Comparison of ENCODE assay signal across 20 cellular contexts in the genomic region with DNA sequence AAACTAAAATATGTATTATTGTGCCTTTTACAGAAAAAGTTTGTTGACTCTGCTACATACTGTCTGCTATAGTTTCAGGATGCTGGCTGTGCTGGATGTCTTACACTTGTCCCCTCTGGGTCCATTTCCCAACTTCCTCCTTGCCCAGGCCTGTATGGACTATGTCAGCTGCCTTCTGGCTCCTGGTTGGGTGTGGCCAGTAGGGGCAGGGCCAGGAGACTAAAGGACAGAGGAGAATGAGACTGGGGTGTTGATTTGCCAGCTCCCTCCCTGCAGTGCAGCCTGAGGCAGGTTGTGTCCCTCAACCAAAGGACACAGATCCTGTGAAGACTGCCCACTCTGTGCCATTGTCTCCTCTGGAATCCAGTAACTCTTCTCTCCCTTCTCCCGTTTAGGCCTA.
DNase-seq lines count a peak whose midpoint lies in the region; ATAC-seq, FAIRE-seq and TF ChIP-seq lines count a peak whose summit lies in the region.
"Had no signal": no experiment of that assay in that cellular context is flagged by ENCODE, and none has a peak within 500 bp of the region (broad histone marks: within the 10 kb centered on the region; RNA-seq: fewer than 3 reads in every experiment).

No MANE protein-coding gene starts in this region.

- H3K27ac ChIP-seq in 22Rv1: peak overlapping the region; percentile 75
- no peak overlapping the region for H3K27ac ChIP-seq in HCT116 (ENCODE audit: low read depth, low read length)
- no peak overlapping the region for H3K27ac ChIP-seq in mammary epithelial cell (ENCODE audit: insufficient read depth, low read depth, low read length)
- no peak overlapping the region for H3K27ac ChIP-seq in lung (ENCODE audit: low read depth in 1 of 2, low read length in 1 of 2)
- H3K27ac ChIP-seq: ascending aorta, neutrophil had no signal

- H3K27me3 ChIP-seq in HCT116 (ENCODE audit: insufficient read depth, low read length) (peaks cover 34% of the 10 kb centered on the region), mammary epithelial cell (ENCODE audit: insufficient read depth, low read length) (no peaks in the 10 kb centered on the region), lung (ENCODE audit: control insufficient read depth, insufficient read depth) (no peaks in the 10 kb centered on the region)
- H3K27me3 ChIP-seq: ascending aorta, neutrophil had no signal

- H3K9ac ChIP-seq in HCT116 (ENCODE audit: low read length) (no peak overlapping the region), mammary epithelial cell (ENCODE audit: insufficient read depth, low read length) (no peak overlapping the region)

- FAIRE-seq in urothelium cell line (lab: Jason Lieb, UNC): no peak
- FAIRE-seq: endometrium had no signal

- H3K36me3 ChIP-seq in HCT116 (ENCODE audit: control insufficient read depth in 1 of 2, insufficient read depth in 2 of 2, low read length in 2 of 2) (no peaks in the 10 kb centered on the region), mammary epithelial cell (ENCODE audit: insufficient read depth, low read length) (no peaks in the 10 kb centered on the region), lung (ENCODE audit: control insufficient read depth in 2 of 2, insufficient read depth in 2 of 2, low read length in 2 of 2) (no peaks in the 10 kb centered on the region)
- H3K36me3 ChIP-seq: ascending aorta, neutrophil had no signal

- dilution Hi-C loops in mammary epithelial cell (cut with HindIII; ENCODE audit: low sequenced_read_pairs): no loop called here

- TF ChIP-seq POLR2A in HCT116 (IDR thresholded peaks at IDR 0.05; ENCODE audit: borderline replicate concordance, extremely low read depth, insufficient read depth, insufficient read length): no peak

- H4K20me1 ChIP-seq in HCT116 (ENCODE audit: insufficient read depth): no peaks in the 10 kb centered on the region
- no peaks in the 10 kb centered on the region for H4K20me1 ChIP-seq in mammary epithelial cell (ENCODE audit: insufficient read depth, low read length)

- in situ Hi-C loops in mammary epithelial cell (cut with MboI; ENCODE audit: low sequenced_read_pairs in 2 of 2): no loop called here

- H3K79me2 ChIP-seq in HCT116 (ENCODE audit: insufficient read depth, low read length) (no peaks in the 10 kb centered on the region), mammary epithelial cell (ENCODE audit: insufficient read depth, low read length) (no peaks in the 10 kb centered on the region)

- H3K9me2 ChIP-seq in HCT116 (ENCODE audit: insufficient read depth): no peaks in the 10 kb centered on the region

- DNase-seq in HCT116 (ENCODE audit: low read depth, low spot score): no peak
- peak; percentile 33 for DNase-seq in mammary epithelial cell
- peak; percentile 33 for DNase-seq in lung (ENCODE audit: low spot score)
- DNase-seq in NCI-H2029 (lab: John Stamatoyannopoulos, UW): no peak
- no peak for DNase-seq in NCI-H1436 (lab: John Stamatoyannopoulos, UW)
- DNase-seq in urothelium cell line (ENCODE audit: low spot score): no peak
- DNase-seq: activated CD4-positive, alpha-beta T cell treated with anti-CD3 and anti-CD28 coated beads, Interleukin-2, amount 10 ng/mL, durations not matched to agents 7 days and 5 days; activated naive CD4-positive, alpha-beta T cell; HFFc6; hippocampal formation; KG1; kidney glomerular epithelial cell; NCI-H1105 treated with DMSO at 0.1 percent for 48 hours; NCI-H774; stimulated activated naive CD8-positive, alpha-beta T cell treated with anti-CD3 and anti-CD28 coated beads, Interleukin-15, amount 100 ng/mL, for 72 hours had no signal

- 55% methylated on average over 1 of the region's 1 CpG for WGBS in mammary epithelial cell (ENCODE audit: low coverage, missing lambda C conversion rate)
- WGBS in lung, 2 donors: 90 to 100% methylated on average over 1 of the region's 1 CpG

- CTCF ChIA-PET in HCT116 (lab: Charles Lee) (no interaction called here), mammary epithelial cell (lab: Charles Lee; ENCODE audit: low non-redundant PET) (no interaction called here)

- H3K4me3 ChIP-seq in HCT116 (replicated peaks in 1 of 2; ENCODE audit: low read depth in 1 of 2, low read length in 2 of 2) (no peak overlapping the region), mammary epithelial cell (replicated peaks in 1 of 3; ENCODE audit: insufficient read depth in 1 of 3, low read depth in 2 of 3, low read length in 3 of 3) (no peak overlapping the region), lung (no peak overlapping the region)
- H3K4me3 ChIP-seq: ascending aorta had no signal

- no peak for TF ChIP-seq RAD21 in HCT116 (IDR thresholded peaks at IDR 0.05; ENCODE audit: low read depth)

- H3K9me3 ChIP-seq in HCT116 (ENCODE audit: control insufficient read depth in 1 of 2, insufficient read depth in 1 of 2, low read depth in 1 of 2, low read length in 2 of 2): no peaks in the 10 kb centered on the region
- no peaks in the 10 kb centered on the region for H3K9me3 ChIP-seq in mammary epithelial cell (replicated peaks; ENCODE audit: insufficient read depth, low read length)
- H3K9me3 ChIP-seq in lung (ENCODE audit: control insufficient read depth in 2 of 2, insufficient read depth in 1 of 2, low read length in 1 of 2): no peaks in the 10 kb centered on the region
- H3K9me3 ChIP-seq: ascending aorta, neutrophil had no signal

- RAD21 ChIA-PET in HCT116 (lab: Charles Lee; ENCODE audit: low non-redundant PET in 1 of 2, low total read pairs in 2 of 2, uncharacterized antibody in 2 of 2, unreplicated experiment in 2 of 2): no interaction called here

- intact Hi-C loops in HCT116 (cut with micrococcal nuclease) (no loop called here), mammary epithelial cell (cut with micrococcal nuclease) (no loop called here)

- H2AFZ ChIP-seq in HCT116 (ENCODE audit: low read depth, low read length, poor library complexity, severe bottlenecking) (no peak overlapping the region), mammary epithelial cell (ENCODE audit: low read depth, low read length) (peak overlapping the region; percentile 4)

- peak; percentile 62 for ATAC-seq in HCT116
- no peak for ATAC-seq in lung (ENCODE audit: insufficient read depth, low FRiP score)
- ATAC-seq in GM21717 (IDR thresholded peaks at IDR 0.05; ENCODE audit: unreplicated experiment): no peak
- ATAC-seq: stimulated activated naive CD8-positive, alpha-beta T cell treated with anti-CD3 and anti-CD28 coated beads, Interleukin-15, amount 100 ng/mL, for 72 hours had no signal

- no peak for TF ChIP-seq CTCF in 22Rv1 (IDR thresholded peaks at IDR 0.05)
- TF ChIP-seq CTCF in HCT116 (IDR thresholded peaks at IDR 0.05 in 2 of 3, conservative IDR thresholded peaks at IDR 0.05 in 1 of 3; ENCODE audit: borderline replicate concordance in 1 of 3, insufficient read depth in 1 of 3, low read depth in 2 of 3, low read length in 2 of 3): no peak
- no peak for TF ChIP-seq CTCF in mammary epithelial cell (conservative IDR thresholded peaks at IDR 0.05 in 1 of 2, IDR thresholded peaks at IDR 0.05 in 1 of 2; ENCODE audit: extremely low read depth in 1 of 2, insufficient read depth in 1 of 2, low read depth in 1 of 2, low read length in 2 of 2)
- no peak for TF ChIP-seq CTCF in lung (IDR thresholded peaks at IDR 0.05; ENCODE audit: control extremely low read depth, extremely low read depth)

- H3K4me2 ChIP-seq in HCT116 (ENCODE audit: low read length) (no peak overlapping the region), mammary epithelial cell (ENCODE audit: insufficient read depth, low read depth, low read length) (no peak overlapping the region)

- POLR2A ChIA-PET in HCT116 (lab: Charles Lee): no interaction called here

- H3K4me1 ChIP-seq in HCT116 (ENCODE audit: control insufficient read depth in 1 of 2, insufficient read depth in 2 of 2, low read length in 2 of 2) (no peaks in the 10 kb centered on the region), mammary epithelial cell (ENCODE audit: insufficient read depth, low read length) (peaks cover 15% of the 10 kb centered on the region), lung (ENCODE audit: control insufficient read depth in 2 of 2, insufficient read depth in 2 of 2, low read length in 2 of 2) (peaks cover 2 to 3% of the 10 kb centered on the region in 2 donors)

- BruUV-seq in HCT116 (replicated peaks; lab: Mats Ljungman, UMichigan) (no TSS peak), mammary epithelial cell (replicated peaks; lab: Mats Ljungman, UMichigan) (no TSS peak)

TF ChIP-seq in HCT116, 20 proteins besides CTCF, POLR2A, EP300 and RAD21 (continues in another document):
- TF ChIP-seq, protein P1, sequence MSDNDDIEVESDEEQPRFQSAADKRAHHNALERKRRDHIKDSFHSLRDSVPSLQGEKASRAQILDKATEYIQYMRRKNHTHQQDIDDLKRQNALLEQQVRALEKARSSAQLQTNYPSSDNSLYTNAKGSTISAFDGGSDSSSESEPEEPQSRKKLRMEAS (IDR thresholded peaks at IDR 0.05): no peak
- no peak for TF ChIP-seq SIN3A (IDR thresholded peaks at IDR 0.05; ENCODE audit: low read depth)
- no peak for TF ChIP-seq SRF (IDR thresholded peaks at IDR 0.05; ENCODE audit: low read depth)
- TF ChIP-seq CEBPB (IDR thresholded peaks at IDR 0.05; ENCODE audit: low read depth): no peak
- TF ChIP-seq JUND (IDR thresholded peaks at IDR 0.05): no peak
- TF ChIP-seq, protein P2, sequence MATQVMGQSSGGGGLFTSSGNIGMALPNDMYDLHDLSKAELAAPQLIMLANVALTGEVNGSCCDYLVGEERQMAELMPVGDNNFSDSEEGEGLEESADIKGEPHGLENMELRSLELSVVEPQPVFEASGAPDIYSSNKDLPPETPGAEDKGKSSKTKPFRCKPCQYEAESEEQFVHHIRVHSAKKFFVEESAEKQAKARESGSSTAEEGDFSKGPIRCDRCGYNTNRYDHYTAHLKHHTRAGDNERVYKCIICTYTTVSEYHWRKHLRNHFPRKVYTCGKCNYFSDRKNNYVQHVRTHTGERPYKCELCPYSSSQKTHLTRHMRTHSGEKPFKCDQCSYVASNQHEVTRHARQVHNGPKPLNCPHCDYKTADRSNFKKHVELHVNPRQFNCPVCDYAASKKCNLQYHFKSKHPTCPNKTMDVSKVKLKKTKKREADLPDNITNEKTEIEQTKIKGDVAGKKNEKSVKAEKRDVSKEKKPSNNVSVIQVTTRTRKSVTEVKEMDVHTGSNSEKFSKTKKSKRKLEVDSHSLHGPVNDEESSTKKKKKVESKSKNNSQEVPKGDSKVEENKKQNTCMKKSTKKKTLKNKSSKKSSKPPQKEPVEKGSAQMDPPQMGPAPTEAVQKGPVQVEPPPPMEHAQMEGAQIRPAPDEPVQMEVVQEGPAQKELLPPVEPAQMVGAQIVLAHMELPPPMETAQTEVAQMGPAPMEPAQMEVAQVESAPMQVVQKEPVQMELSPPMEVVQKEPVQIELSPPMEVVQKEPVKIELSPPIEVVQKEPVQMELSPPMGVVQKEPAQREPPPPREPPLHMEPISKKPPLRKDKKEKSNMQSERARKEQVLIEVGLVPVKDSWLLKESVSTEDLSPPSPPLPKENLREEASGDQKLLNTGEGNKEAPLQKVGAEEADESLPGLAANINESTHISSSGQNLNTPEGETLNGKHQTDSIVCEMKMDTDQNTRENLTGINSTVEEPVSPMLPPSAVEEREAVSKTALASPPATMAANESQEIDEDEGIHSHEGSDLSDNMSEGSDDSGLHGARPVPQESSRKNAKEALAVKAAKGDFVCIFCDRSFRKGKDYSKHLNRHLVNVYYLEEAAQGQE (IDR thresholded peaks at IDR 0.05; ENCODE audit: low read depth): no peak
- TF ChIP-seq ELF1 (IDR thresholded peaks at IDR 0.05; ENCODE audit: borderline replicate concordance, low read depth): no peak
- TF ChIP-seq SP1 (IDR thresholded peaks at IDR 0.05; ENCODE audit: low read depth): no peak

Comparison
In these comparisons a context has a peak if more than half of its experiments do, and no peak if none do; other contexts are left out.
1. DNase-seq: peak in mammary epithelial cell (single experiment) and lung (single experiment); none in HCT116 (single experiment), NCI-H2029 (single experiment), NCI-H1436 (single experiment) and urothelium cell line (single experiment).